ENCODE assay signal across 30 cellular contexts in genomic region chr1:162396201-162396906, GRCh38. TPM values are rescaled to one million over a fixed set of nuclear protein-coding genes. Genes with fewer than 3 reads are reported as not detected.
"Had no signal": no experiment of that assay in that cellular context is flagged by ENCODE, and none has a peak within 500 bp of the region (broad histone marks: within the 10 kb centered on the region; RNA-seq: fewer than 3 reads in every experiment).

No MANE protein-coding gene starts in this region.

- H3K4me3 Mint-ChIP-seq: central memory CD8-positive, alpha-beta T cell; naive thymus-derived CD4-positive, alpha-beta T cell; neural crest cell; stimulated activated naive B cell treated with anti-CD40 and anti-IgM and Interleukin-4, amounts not matched to agents 10 μg/mL and 1 μg/mL and 100 μg/mL, for 72 hours had no signal

- DNase-seq: cortex of kidney; dorsolateral prefrontal cortex; effector CD8-positive, alpha-beta T cell; heart right ventricle; hypothalamus; islet precursor cell; mammary epithelial cell; naive thymus-derived CD4-positive, alpha-beta T cell; nucleus accumbens; pancreas; psoas muscle; retina; right lobe of liver; stimulated activated CD4-positive, alpha-beta T cell treated with anti-CD3 and anti-CD28 coated beads, Interleukin-4, amount 100 ng/mL, for 1 hour; stimulated activated CD8-positive, alpha-beta memory T cell treated with anti-CD3 and anti-CD28 coated beads, Interleukin-4, amount 100 ng/mL, for 48 hours; stimulated activated naive B cell treated with anti-CD40 and anti-IgM and Interleukin-4, amounts not matched to agents 10 μg/mL and 1 μg/mL and 100 μg/mL, for 72 hours; thyroid gland had no signal

- H3K4me3 ChIP-seq: dorsolateral prefrontal cortex, heart right ventricle, pancreas, psoas muscle, right lobe of liver, suprapubic skin, thyroid gland had no signal

- FAIRE-seq: endometrium, frontal cortex, pancreas had no signal

- H3K9me3 Mint-ChIP-seq: central memory CD8-positive, alpha-beta T cell; naive thymus-derived CD4-positive, alpha-beta T cell; neural crest cell; stimulated activated naive B cell treated with anti-CD40 and anti-IgM and Interleukin-4, amounts not matched to agents 10 μg/mL and 1 μg/mL and 100 μg/mL, for 72 hours had no signal

- H3K27ac Mint-ChIP-seq: naive thymus-derived CD4-positive, alpha-beta T cell; stimulated activated naive B cell treated with anti-CD40 and anti-IgM and Interleukin-4, amounts not matched to agents 10 μg/mL and 1 μg/mL and 100 μg/mL, for 72 hours had no signal

- H3K27ac ChIP-seq: dorsolateral prefrontal cortex, heart right ventricle, pancreas, psoas muscle, right lobe of liver, suprapubic skin, thyroid gland had no signal

- H3K27me3 ChIP-seq: pancreas, right lobe of liver, thyroid gland had no signal

- H3K36me3 Mint-ChIP-seq: naive thymus-derived CD4-positive, alpha-beta T cell; stimulated activated naive B cell treated with anti-CD40 and anti-IgM and Interleukin-4, amounts not matched to agents 10 μg/mL and 1 μg/mL and 100 μg/mL, for 72 hours had no signal

- H3K4me1 ChIP-seq: pancreas, psoas muscle, right lobe of liver, suprapubic skin, thyroid gland had no signal

- H3K36me3 ChIP-seq: heart right ventricle, pancreas, right lobe of liver, suprapubic skin, thyroid gland had no signal

- H3K9me3 ChIP-seq: heart right ventricle, pancreas, psoas muscle, right lobe of liver, suprapubic skin, thyroid gland had no signal

- ATAC-seq: esophagus mucosa; naive thymus-derived CD4-positive, alpha-beta T cell; stimulated activated naive B cell treated with anti-CD40 and anti-IgM and Interleukin-4, amounts not matched to agents 10 μg/mL and 1 μg/mL and 100 μg/mL, for 72 hours had no signal

RNA-seq across cellular contexts. Expression of gene C1orf226, which starts 14.8 kb away (rescaled TPM):
- total RNA-seq: mononuclear cell had no signal
- polyA plus RNA-seq: naive thymus-derived CD4-positive, alpha-beta T cell had no signal

RNA-seq across cellular contexts. Expression of gene SH2D1B, which starts 15.6 kb away (rescaled TPM):
- total RNA-seq: fibroblast of lung, frontal cortex, glomerular endothelial cell, lower leg skin, mammary epithelial cell, neural crest cell, suprapubic skin, thyroid gland had no signal
- polyA plus RNA-seq: fibroblast of lung, pancreas had no signal

RNA-seq across cellular contexts. Expression of gene SPATA46, which starts 19.7 kb away (rescaled TPM):
- total RNA-seq: dorsolateral prefrontal cortex; esophagus mucosa; fibroblast of lung; frontal cortex; glomerular endothelial cell; heart right ventricle; left lobe of liver; lower leg skin; mammary epithelial cell; mesenteric fat pad; mononuclear cell; naive thymus-derived CD4-positive, alpha-beta T cell; neural crest cell; pancreas; psoas muscle; right lobe of liver; suprapubic skin; thyroid gland; ureter had no signal
- polyA plus RNA-seq: fibroblast of lung; heart right ventricle; mammary epithelial cell; naive thymus-derived CD4-positive, alpha-beta T cell; pancreas; psoas muscle had no signal
